In genomic region chr17:55344514-55344997, GRCh38 we compare ENCODE assay signal across 18 cellular contexts.
A peak's percentile ranks its signal among the peaks of the same experiment; 100 is the strongest.
DNase-seq lines count a peak whose midpoint lies in the region; TF ChIP-seq lines count a peak whose summit lies in the region.
"Had no signal": no experiment of that assay in that cellular context is flagged by ENCODE, and none has a peak within 500 bp of the region (broad histone marks: within the 10 kb centered on the region; RNA-seq: fewer than 3 reads in every experiment).

No MANE protein-coding gene starts in this region.

- peaks cover 13% of the 10 kb centered on the region for H3K27me3 Mint-ChIP-seq in activated CD4-positive, alpha-beta memory T cell treated with anti-CD3 and anti-CD28 coated beads for 36 hours

- DNase-seq in activated T-cell treated with anti-CD3 and anti-CD28 coated beads for 24 hours (ENCODE audit: low read depth) (peak; percentile 8), KBM-7 (peak; percentile 91), esophagus squamous epithelium (lab: John Stamatoyannopoulos, UW) (no peak), HT-29 (ENCODE audit: low spot score) (no peak), NCI-H526 (lab: John Stamatoyannopoulos, UW) (no peak)
- DNase-seq in activated T-cell treated with anti-CD3 and anti-CD28 coated beads, Interleukin-2, amount 50 U/mL, for 48 hours = no peak
- DNase-seq in activated CD4-positive, alpha-beta memory T cell treated with anti-CD3 and anti-CD28 coated beads for 36 hours = peak; percentile 39
- DNase-seq: activated CD8-positive, alpha-beta memory T cell treated with anti-CD3 and anti-CD28 coated beads for 24 hours; Caco-2; caudate nucleus; foreskin fibroblast; H9; NCI-H2107; NCI-H69; pancreas; stomach had no signal

- WGBS in esophagus squamous epithelium, 2 donors = 74 to 77% methylated on average over 3 of the region's 3 CpGs

- H3K4me3 Mint-ChIP-seq in activated CD4-positive, alpha-beta memory T cell treated with anti-CD3 and anti-CD28 coated beads for 36 hours = no peak overlapping the region
- H3K4me3 Mint-ChIP-seq: H9 had no signal

- no peaks in the 10 kb centered on the region for H3K36me3 ChIP-seq in parathyroid adenoma (ENCODE audit: control insufficient read depth, insufficient read depth, low read length)
- no peaks in the 10 kb centered on the region for H3K36me3 ChIP-seq in esophagus squamous epithelium
- H3K36me3 ChIP-seq: pancreas, stomach had no signal

- H3K27ac ChIP-seq in parathyroid adenoma (peak overlapping the region; percentile 64), esophagus squamous epithelium (no peak overlapping the region)
- H3K27ac ChIP-seq: pancreas, stomach had no signal

- CTCF ChIA-PET in activated CD4-positive, alpha-beta memory T cell treated with anti-CD3 and anti-CD28 coated beads for 36 hours (lab: Charles Lee) = interaction anchor here (0.6 to 2.2 kb wide), 9 partner anchors 11 to 390 kb away, joined by 3 to 20 read pairs (median 5); no protein-coding TSS in a partner anchor

- peak overlapping the region; percentile 49 for H3K4me2 ChIP-seq in parathyroid adenoma (ENCODE audit: low read length)
- H3K4me2 ChIP-seq: smooth muscle cell had no signal

- in situ Hi-C loops in KBM-7 (cut with MboI; ENCODE audit: low pct_unique_long_range_greater_than_20kb, low sequenced_read_pairs) = no loop called here

- intact Hi-C loops in activated CD4-positive, alpha-beta memory T cell treated with anti-CD3 and anti-CD28 coated beads for 36 hours (cut with micrococcal nuclease) = loop anchor here (1.0 to 10.0 kb wide), 6 partner anchors 29 to 390 kb away; partner anchors contain the start of genes COX11, MMD and STXBP4
- intact Hi-C loops in esophagus squamous epithelium (cut with DNase I) = loop anchor here (10.0 kb wide), 1 partner anchor 60 kb away; no protein-coding TSS in a partner anchor

- no peak overlapping the region for H2AFZ ChIP-seq in parathyroid adenoma

- H3K9me3 Mint-ChIP-seq in activated CD4-positive, alpha-beta memory T cell treated with anti-CD3 and anti-CD28 coated beads for 36 hours = peaks cover 6% of the 10 kb centered on the region

- TF ChIP-seq POLR2A in esophagus squamous epithelium (IDR thresholded peaks at IDR 0.05) = no peak

- H3K27me3 ChIP-seq in parathyroid adenoma (ENCODE audit: control insufficient read depth, insufficient read depth, low read length) (no peaks in the 10 kb centered on the region), esophagus squamous epithelium (no peaks in the 10 kb centered on the region)
- H3K27me3 ChIP-seq: pancreas, stomach had no signal

- peak overlapping the region; percentile 42 for H3K27ac Mint-ChIP-seq in activated CD4-positive, alpha-beta memory T cell treated with anti-CD3 and anti-CD28 coated beads for 36 hours
- H3K27ac Mint-ChIP-seq: H9 had no signal

- H3K4me1 ChIP-seq in parathyroid adenoma = peaks cover 18% of the 10 kb centered on the region
- peaks cover 0 to 15% (median 0%) of the 10 kb centered on the region in 3 donors for H3K4me1 ChIP-seq in esophagus squamous epithelium
- H3K4me1 ChIP-seq: Caco-2, pancreas had no signal

- no peaks in the 10 kb centered on the region for H3K79me2 ChIP-seq in parathyroid adenoma

- TF ChIP-seq CTCF in parathyroid adenoma (IDR thresholded peaks at IDR 0.05) (no peak), esophagus squamous epithelium (IDR thresholded peaks at IDR 0.05) (no peak)

- POLR2A ChIA-PET in activated CD4-positive, alpha-beta memory T cell treated with anti-CD3 and anti-CD28 coated beads for 36 hours (lab: Charles Lee) = interaction anchor here (0.8 kb wide), 2 partner anchors 41 to 107 kb away, joined by 3 read pairs; no protein-coding TSS in a partner anchor

- peaks cover 5% of the 10 kb centered on the region for H3K36me3 Mint-ChIP-seq in activated CD4-positive, alpha-beta memory T cell treated with anti-CD3 and anti-CD28 coated beads for 36 hours

- no peak overlapping the region for H3K9ac ChIP-seq in parathyroid adenoma

- H3K9me3 ChIP-seq in parathyroid adenoma (ENCODE audit: control insufficient read depth, low read length) (no peaks in the 10 kb centered on the region), esophagus squamous epithelium (no peaks in the 10 kb centered on the region)
- H3K9me3 ChIP-seq: Caco-2, pancreas, stomach had no signal

- peaks cover 60% of the 10 kb centered on the region for H3K4me1 Mint-ChIP-seq in activated CD4-positive, alpha-beta memory T cell treated with anti-CD3 and anti-CD28 coated beads for 36 hours (ENCODE audit: low read depth)

- H3K4me3 ChIP-seq in parathyroid adenoma (ENCODE audit: low read depth, low read length) = no peak overlapping the region
- H3K4me3 ChIP-seq in esophagus squamous epithelium = no peak overlapping the region
- H3K4me3 ChIP-seq: pancreas, smooth muscle cell, stomach had no signal

Comparison
In these comparisons a context has a peak if more than half of its experiments do, and no peak if none do; other contexts are left out.
1. DNase-seq: peak in activated T-cell treated with anti-CD3 and anti-CD28 coated beads for 24 hours (single experiment), KBM-7 (single experiment) and activated CD4-positive, alpha-beta memory T cell treated with anti-CD3 and anti-CD28 coated beads for 36 hours (single experiment); none in activated T-cell treated with anti-CD3 and anti-CD28 coated beads, Interleukin-2, amount 50 U/mL, for 48 hours (0 of 2), esophagus squamous epithelium (single experiment), HT-29 (single experiment) and NCI-H526 (0 of 2).